8 cellular contexts compared by ENCODE assay signal in the genomic region with DNA sequence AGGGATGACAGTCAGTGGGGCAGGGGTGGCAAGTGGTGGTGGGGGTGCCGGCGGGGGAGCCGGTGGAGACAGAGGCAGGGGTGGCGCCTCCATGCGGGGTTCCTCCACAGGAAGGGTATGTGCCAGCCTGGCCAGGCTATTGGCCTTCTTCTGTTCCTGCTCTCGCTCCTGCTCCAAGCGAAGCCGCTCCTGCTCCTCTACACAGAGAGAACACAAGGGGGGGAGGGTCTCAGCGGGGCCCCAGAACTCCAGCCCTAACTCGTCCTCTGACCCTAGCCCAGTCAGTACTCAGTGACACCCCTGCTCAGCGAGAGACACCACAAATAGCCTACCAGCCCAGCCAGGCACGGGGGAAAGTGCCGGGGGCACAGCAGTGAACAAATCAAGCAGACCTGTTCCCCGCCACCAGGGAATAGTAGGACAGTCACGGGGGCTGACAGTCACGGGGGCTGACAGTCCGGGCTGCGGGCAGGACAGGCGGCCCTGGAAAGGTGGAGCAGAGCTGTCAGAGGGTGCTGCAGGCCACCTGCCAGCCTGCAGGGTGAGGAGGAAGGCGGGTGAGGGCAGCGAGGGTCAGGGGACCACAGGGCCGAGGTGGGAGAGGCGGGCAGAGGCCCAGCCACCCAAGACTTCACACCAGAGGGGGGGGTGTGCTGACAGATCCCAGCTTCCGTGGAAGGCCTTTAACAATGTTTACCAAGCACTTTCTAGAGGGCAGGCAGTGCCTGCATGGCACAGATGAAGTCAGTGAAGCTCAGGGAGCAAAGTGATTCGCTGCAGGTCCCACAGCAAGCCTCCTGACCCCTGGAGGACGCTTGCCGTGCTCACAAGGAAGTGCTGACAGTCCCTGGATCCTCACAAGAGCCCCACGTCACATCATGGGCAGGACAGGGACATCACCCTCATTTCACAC. TPM values are rescaled to one million over a fixed set of nuclear protein-coding genes. Genes with fewer than 3 reads are reported as not detected.
DNase-seq lines count a peak whose midpoint lies in the region; ATAC-seq and TF ChIP-seq lines count a peak whose summit lies in the region.

No MANE protein-coding gene starts in this region.

- no peak for TF ChIP-seq POLR2A in spleen (IDR thresholded peaks at IDR 0.05)

- intact Hi-C loops in right cardiac atrium (cut with DNase I) (no loop called here), spleen (cut with DNase I; ENCODE audit: low total_unique reads) (no loop called here)

- no peak for TF ChIP-seq CTCF in spleen (IDR thresholded peaks at IDR 0.05 in 8 of 11, conservative IDR thresholded peaks at IDR 0.05 in 3 of 11)

- H3K9me3 ChIP-seq in right cardiac atrium (ENCODE audit: control insufficient read depth, low read length) (no peaks in the 10 kb centered on the region), spleen (no peaks in the 10 kb centered on the region)

- H3K27me3 Mint-ChIP-seq in T-helper 1 cell treated with Interleukin-12 subunit alpha and Interleukin-12 subunit beta and Interleukin-4 antibody, amounts not matched to agents 30 μg/mL and 1 μg/mL, for 36 hours (ENCODE audit: low read depth), result no peaks in the 10 kb centered on the region
- H3K27me3 Mint-ChIP-seq in activated CD8-positive, alpha-beta T cell treated with anti-CD3 and anti-CD28 coated beads, Interleukin-2, amount 10 ng/mL, durations not matched to agents 7 days and 5 days (ENCODE audit: low read depth), result no peaks in the 10 kb centered on the region

- no peak for ATAC-seq in activated CD8-positive, alpha-beta T cell treated with anti-CD3 and anti-CD28 coated beads, Interleukin-2, amount 10 ng/mL, durations not matched to agents 7 days and 5 days
- ATAC-seq in right cardiac atrium, result no peak

- CTCF ChIA-PET in activated CD8-positive, alpha-beta T cell treated with anti-CD3 and anti-CD28 coated beads, Interleukin-2, amount 10 ng/mL, durations not matched to agents 7 days and 5 days (lab: Charles Lee), result interaction anchor here (5.1 kb wide), 1 partner anchor 13 kb away, joined by 95 read pairs; no protein-coding TSS in a partner anchor

- 59% methylated on average over 28 of the region's 28 CpGs for WGBS in right cardiac atrium
- 77 to 85% (median 83%) methylated on average over 28 of the region's 28 CpGs for WGBS in spleen, 5 donors

- no peak for DNase-seq in T-helper 1 cell
- DNase-seq in activated CD8-positive, alpha-beta T cell treated with anti-CD3 and anti-CD28 coated beads, Interleukin-2, amount 10 ng/mL, durations not matched to agents 7 days and 5 days, result no peak
- DNase-seq in right cardiac atrium, result peak in 2 of 3 donors; percentile 50 to 63
- DNase-seq in spleen, result peak; percentile 84
- DNase-seq in iPS-NIHi7 (ENCODE audit: extremely low spot score), result no peak
- no peak for DNase-seq in AML-193 (lab: John Stamatoyannopoulos, UW)
- DNase-seq in Kasumi-1 (lab: John Stamatoyannopoulos, UW), result no peak

- peak overlapping the region; percentile 75 for H3K27ac Mint-ChIP-seq in T-helper 1 cell treated with Interleukin-12 subunit alpha and Interleukin-12 subunit beta and Interleukin-4 antibody, amounts not matched to agents 30 μg/mL and 1 μg/mL, for 36 hours
- H3K27ac Mint-ChIP-seq in activated CD8-positive, alpha-beta T cell treated with anti-CD3 and anti-CD28 coated beads, Interleukin-2, amount 10 ng/mL, durations not matched to agents 7 days and 5 days, result peak overlapping the region; percentile 100

- peaks cover 39% of the 10 kb centered on the region for H3K4me1 Mint-ChIP-seq in T-helper 1 cell treated with Interleukin-12 subunit alpha and Interleukin-12 subunit beta and Interleukin-4 antibody, amounts not matched to agents 30 μg/mL and 1 μg/mL, for 36 hours (ENCODE audit: low read depth)
- H3K4me1 Mint-ChIP-seq in activated CD8-positive, alpha-beta T cell treated with anti-CD3 and anti-CD28 coated beads, Interleukin-2, amount 10 ng/mL, durations not matched to agents 7 days and 5 days (ENCODE audit: low read depth), result peaks cover 69% of the 10 kb centered on the region

- peak overlapping the region; percentile 74 for H3K4me3 Mint-ChIP-seq in T-helper 1 cell treated with Interleukin-12 subunit alpha and Interleukin-12 subunit beta and Interleukin-4 antibody, amounts not matched to agents 30 μg/mL and 1 μg/mL, for 36 hours
- peak overlapping the region; percentile 94 for H3K4me3 Mint-ChIP-seq in activated CD8-positive, alpha-beta T cell treated with anti-CD3 and anti-CD28 coated beads, Interleukin-2, amount 10 ng/mL, durations not matched to agents 7 days and 5 days

- H3K4me1 ChIP-seq in right cardiac atrium (ENCODE audit: control insufficient read depth, insufficient read depth, low read length), result peaks cover 21% of the 10 kb centered on the region
- peaks cover 61 to 79% (median 75%) of the 10 kb centered on the region in 6 donors for H3K4me1 ChIP-seq in spleen

- H3K4me3 ChIP-seq in right cardiac atrium (ENCODE audit: low read length), result no peak overlapping the region
- peak overlapping the region in 1 of 8 donors; percentile 99 for H3K4me3 ChIP-seq in spleen

- no peaks in the 10 kb centered on the region for H3K9me3 Mint-ChIP-seq in T-helper 1 cell treated with Interleukin-12 subunit alpha and Interleukin-12 subunit beta and Interleukin-4 antibody, amounts not matched to agents 30 μg/mL and 1 μg/mL, for 36 hours
- no peaks in the 10 kb centered on the region for H3K9me3 Mint-ChIP-seq in activated CD8-positive, alpha-beta T cell treated with anti-CD3 and anti-CD28 coated beads, Interleukin-2, amount 10 ng/mL, durations not matched to agents 7 days and 5 days (ENCODE audit: insufficient read depth)

- peaks cover 2% of the 10 kb centered on the region for H3K36me3 Mint-ChIP-seq in T-helper 1 cell treated with Interleukin-12 subunit alpha and Interleukin-12 subunit beta and Interleukin-4 antibody, amounts not matched to agents 30 μg/mL and 1 μg/mL, for 36 hours (ENCODE audit: low read depth)
- H3K36me3 Mint-ChIP-seq in activated CD8-positive, alpha-beta T cell treated with anti-CD3 and anti-CD28 coated beads, Interleukin-2, amount 10 ng/mL, durations not matched to agents 7 days and 5 days (ENCODE audit: low read depth), result peaks cover 17% of the 10 kb centered on the region

- H3K27ac ChIP-seq in right cardiac atrium (ENCODE audit: low read length) (peak overlapping the region; percentile 65), spleen (peak overlapping the region; percentile 88 to 100 (median 98))

- POLR2A ChIA-PET in activated CD8-positive, alpha-beta T cell treated with anti-CD3 and anti-CD28 coated beads, Interleukin-2, amount 10 ng/mL, durations not matched to agents 7 days and 5 days (lab: Charles Lee), result no interaction called here

- peaks cover 0 to 11% (median 0%) of the 10 kb centered on the region in 6 donors for H3K36me3 ChIP-seq in spleen

- H3K27me3 ChIP-seq in right cardiac atrium (ENCODE audit: control insufficient read depth, insufficient read depth) (no peaks in the 10 kb centered on the region), spleen (replicated peaks in 1 of 7) (no peaks in the 10 kb centered on the region)

RNA-seq across cellular contexts. Expression of a gene that starts 5.3 kb away (rescaled TPM):
- total RNA-seq in activated CD8-positive, alpha-beta T cell treated with anti-CD3 and anti-CD28 coated beads, Interleukin-2, amount 10 ng/mL, durations not matched to agents 7 days and 5 days, result 10 to 100 TPM; 24.1 to 24.2 TPM
- 10 to 100 TPM; 10.5 to 11.8 (median 10.8) TPM for total RNA-seq in right cardiac atrium
- 6.8 TPM for polyA plus RNA-seq in right cardiac atrium
- total RNA-seq in spleen, result 10 to 100 TPM; 18.9 to 38.5 (median 28.8) TPM
- 10 to 100 TPM in 1 of 3 donors, 1 to 10 TPM in 2; 2.8 to 11.1 (median 2.8) TPM for polyA plus RNA-seq in spleen

RNA-seq across cellular contexts. Expression of a gene that starts 58.2 kb away (rescaled TPM):
- total RNA-seq in activated CD8-positive, alpha-beta T cell treated with anti-CD3 and anti-CD28 coated beads, Interleukin-2, amount 10 ng/mL, durations not matched to agents 7 days and 5 days, result 10 to 100 TPM; 65.9 to 67.8 TPM
- total RNA-seq in right cardiac atrium (10 to 100 TPM; 31.1 to 38.6 (median 37.3) TPM), spleen (10 to 100 TPM; 53.6 to 90.4 (median 68.8) TPM)
- polyA plus RNA-seq in right cardiac atrium (37.3 TPM), spleen (10 to 100 TPM; 30.7 to 83.8 (median 70.8) TPM)

RNA-seq across cellular contexts. Expression of a gene that starts 59.3 kb away (rescaled TPM):
- 10 to 100 TPM; 36.0 to 36.6 TPM for total RNA-seq in activated CD8-positive, alpha-beta T cell treated with anti-CD3 and anti-CD28 coated beads, Interleukin-2, amount 10 ng/mL, durations not matched to agents 7 days and 5 days
- total RNA-seq in right cardiac atrium (10 to 100 TPM; 15.4 to 22.2 (median 18.0) TPM), spleen (10 to 100 TPM; 17.7 to 30.4 (median 26.1) TPM)
- polyA plus RNA-seq in right cardiac atrium (12.3 TPM), spleen (10 to 100 TPM in 1 of 3 donors, 1 to 10 TPM in 2; 8.2 to 12.7 (median 9.2) TPM)

Comparison
In these comparisons a context has a peak if more than half of its experiments do, and no peak if none do; other contexts are left out.
1. DNase-seq: peak in right cardiac atrium (2 of 3) and spleen (single experiment); none in T-helper 1 cell (0 of 5), activated CD8-positive, alpha-beta T cell treated with anti-CD3 and anti-CD28 coated beads, Interleukin-2, amount 10 ng/mL, durations not matched to agents 7 days and 5 days (single experiment), iPS-NIHi7 (single experiment), AML-193 (0 of 2) and Kasumi-1 (0 of 2).